Comparison of ENCODE assay signal across 15 cellular contexts in genomic region chr3:54773251-54773650, GRCh38.
"Had no signal": no experiment of that assay in that cellular context is flagged by ENCODE, and none has a peak within 500 bp of the region (broad histone marks: within the 10 kb centered on the region; RNA-seq: fewer than 3 reads in every experiment).

No MANE protein-coding gene starts in this region.

- DNase-seq: activated CD4-positive, alpha-beta T cell treated with anti-CD3 and anti-CD28 coated beads, Interleukin-2, amount 50 U/mL, for 4 hours; activated effector memory CD4-positive, alpha-beta T cell treated with Interleukin-2 at 50 U/mL for 16 hours; activated T-cell treated with anti-CD3 and anti-CD28 coated beads, Interleukin-2, amount 50 U/mL, for 1 hour; effector memory CD4-positive, alpha-beta T cell; hippocampal formation; left cardiac atrium; naive thymus-derived CD8-positive, alpha-beta T cell; nucleus accumbens; stimulated activated CD4-positive, alpha-beta T cell treated with anti-CD3 and anti-CD28 coated beads, Interleukin-2, amount 100 ng/mL, for 24 hours; stimulated activated naive CD4-positive, alpha-beta T cell; substantia nigra; T-helper 17 cell; transverse colon had no signal

- H3K36me3 ChIP-seq: prostate gland, transverse colon had no signal

- H3K4me3 ChIP-seq: prostate gland, transverse colon had no signal

- H3K27me3 ChIP-seq: transverse colon had no signal

- H3K9me3 ChIP-seq: prostate gland, transverse colon had no signal

- H3K27ac ChIP-seq: epithelial cell of prostate, prostate gland, transverse colon had no signal
